27 cellular contexts compared by ENCODE assay signal in genomic region chr3:170953229-170953628, GRCh38. TPM values are rescaled to one million over a fixed set of nuclear protein-coding genes. Genes with fewer than 3 reads are reported as not detected.
DNase-seq lines count a peak whose midpoint lies in the region; ATAC-seq, FAIRE-seq and TF ChIP-seq lines count a peak whose summit lies in the region.
"Had no signal": no experiment of that assay in that cellular context is flagged by ENCODE, and none has a peak within 500 bp of the region (broad histone marks: within the 10 kb centered on the region; RNA-seq: fewer than 3 reads in every experiment).

No MANE protein-coding gene starts in this region.

- no peak for TF ChIP-seq EP300 in K562 (IDR thresholded peaks at IDR 0.05; ENCODE audit: low read length)

- POLR2A ChIA-PET in K562 (lab: Yijun Ruan, JAX) = interaction anchor here (0.6 to 1.0 kb wide), 2 partner anchors 45 to 407 kb away, joined by 4 to 5 read pairs; partner anchors contain the start of gene EIF5A2

- H3K27me3 Mint-ChIP-seq in stimulated activated naive CD8-positive, alpha-beta T cell treated with anti-CD3 and anti-CD28 coated beads, Interleukin-15, amount 100 ng/mL, for 72 hours = peaks cover 13% of the 10 kb centered on the region

- no peaks in the 10 kb centered on the region for H3K9me1 ChIP-seq in K562 (ENCODE audit: control insufficient read depth, insufficient read depth, low read length)

- H3K9ac ChIP-seq in K562 (ENCODE audit: insufficient read depth in 1 of 2, low read depth in 2 of 2, low read length in 2 of 2) (peak overlapping the region; percentile 20 to 77; a peak in 2 of 4 replicates), skeletal muscle satellite cell (ENCODE audit: low read depth, low read length) (no peak overlapping the region)

- no peak overlapping the region for H3K27ac Mint-ChIP-seq in stimulated activated naive CD8-positive, alpha-beta T cell treated with anti-CD3 and anti-CD28 coated beads, Interleukin-15, amount 100 ng/mL, for 72 hours
- H3K27ac Mint-ChIP-seq: activated B cell treated with CpG ODN at 0.5 μM for 24 hours; activated T-cell treated with anti-CD3 and anti-CD28 coated beads, Interleukin-2, amount 50 U/mL, for 72 hours; nephron; stimulated activated naive B cell treated with anti-CD40 and anti-IgM and Interleukin-4, amounts not matched to agents 10 μg/mL and 1 μg/mL and 100 μg/mL, for 72 hours had no signal

- no peaks in the 10 kb centered on the region for H3K9me3 Mint-ChIP-seq in stimulated activated naive CD8-positive, alpha-beta T cell treated with anti-CD3 and anti-CD28 coated beads, Interleukin-15, amount 100 ng/mL, for 72 hours
- H3K9me3 Mint-ChIP-seq: activated B cell treated with CpG ODN at 0.5 μM for 24 hours; activated T-cell treated with anti-CD3 and anti-CD28 coated beads, Interleukin-2, amount 50 U/mL, for 72 hours; nephron; stimulated activated naive B cell treated with anti-CD40 and anti-IgM and Interleukin-4, amounts not matched to agents 10 μg/mL and 1 μg/mL and 100 μg/mL, for 72 hours had no signal

- H3K4me1 Mint-ChIP-seq in stimulated activated naive CD8-positive, alpha-beta T cell treated with anti-CD3 and anti-CD28 coated beads, Interleukin-15, amount 100 ng/mL, for 72 hours = no peaks in the 10 kb centered on the region
- H3K4me1 Mint-ChIP-seq: activated B cell treated with CpG ODN at 0.5 μM for 24 hours; nephron; stimulated activated naive B cell treated with anti-CD40 and anti-IgM and Interleukin-4, amounts not matched to agents 10 μg/mL and 1 μg/mL and 100 μg/mL, for 72 hours had no signal

- H3K4me3 Mint-ChIP-seq in stimulated activated naive CD8-positive, alpha-beta T cell treated with anti-CD3 and anti-CD28 coated beads, Interleukin-15, amount 100 ng/mL, for 72 hours = no peak overlapping the region
- H3K4me3 Mint-ChIP-seq: activated B cell treated with CpG ODN at 0.5 μM for 24 hours; activated T-cell treated with anti-CD3 and anti-CD28 coated beads, Interleukin-2, amount 50 U/mL, for 72 hours; nephron; stimulated activated naive B cell treated with anti-CD40 and anti-IgM and Interleukin-4, amounts not matched to agents 10 μg/mL and 1 μg/mL and 100 μg/mL, for 72 hours had no signal

- H3K27ac ChIP-seq in K562 (ENCODE audit: extremely low read depth, low read depth, low read length) (no peak overlapping the region; the same call in 2 of the 3 replicates), layer of hippocampus (ENCODE audit: low read depth, low read length) (peak overlapping the region; percentile 32)
- H3K27ac ChIP-seq: body of pancreas, pancreas, right lobe of liver had no signal

- peak; percentile 67 for FAIRE-seq in K562 (lab: Jason Lieb, UNC)
- FAIRE-seq: keratinocyte, pancreas had no signal

- H3K9me3 ChIP-seq in K562 (replicated peaks; ENCODE audit: control insufficient read depth, insufficient read depth, low read depth, low read length) (0 out of 2 replicates have a peak, but pooled peaks cover 2% of the 10 kb centered on the region), skeletal muscle satellite cell (replicated peaks; ENCODE audit: low read length) (no peaks in the 10 kb centered on the region)
- H3K9me3 ChIP-seq: body of pancreas, right lobe of liver had no signal

- peaks cover 0 to 3% of the 10 kb centered on the region in 2 experiments; a peak in 1 of 5 replicates for H3K4me1 ChIP-seq in K562 (replicated peaks in 1 of 2; ENCODE audit: control insufficient read depth in 2 of 2, insufficient read depth in 2 of 2, low read length in 2 of 2)
- no peaks in the 10 kb centered on the region for H3K4me1 ChIP-seq in skeletal muscle satellite cell (ENCODE audit: control insufficient read depth, insufficient read depth, low read length)
- H3K4me1 ChIP-seq: body of pancreas, pancreas had no signal

- ATAC-seq in K562 = peak; percentile 86
- ATAC-seq in GM18517 (IDR thresholded peaks at IDR 0.05; ENCODE audit: unreplicated experiment) = no peak
- ATAC-seq in stimulated activated naive CD8-positive, alpha-beta T cell treated with anti-CD3 and anti-CD28 coated beads, Interleukin-15, amount 100 ng/mL, for 72 hours = no peak
- ATAC-seq in HG03108 (IDR thresholded peaks at IDR 0.05; ENCODE audit: unreplicated experiment) = no peak
- ATAC-seq: activated T-cell treated with anti-CD3 and anti-CD28 coated beads, Interleukin-2, amount 50 U/mL, for 72 hours; body of pancreas; pancreas; right lobe of liver; stimulated activated naive B cell treated with anti-CD40 and anti-IgM and Interleukin-4, amounts not matched to agents 10 μg/mL and 1 μg/mL and 100 μg/mL, for 72 hours had no signal

- DNase-seq in NCI-H2171 (lab: John Stamatoyannopoulos, UW) (peak; percentile 75), K562 (ENCODE audit: extremely low read depth in 1 of 4, low spot score in 3 of 4) (peak in 2 of 4 experiments; percentile 22 to 54), NCI-H510A treated with DMSO at 0.1 percent for 48 hours (lab: John Stamatoyannopoulos, UW) (no peak)
- no peak for DNase-seq in stimulated activated naive CD8-positive, alpha-beta T cell treated with anti-CD3 and anti-CD28 coated beads, Interleukin-15, amount 100 ng/mL, for 72 hours
- DNase-seq: activated B cell treated with CpG ODN at 0.5 μM for 24 hours; activated naive CD4-positive, alpha-beta T cell; activated T-cell treated with anti-CD3 and anti-CD28 coated beads, Interleukin-2, amount 50 U/mL, for 72 hours; body of pancreas; DND-41; effector memory CD4-positive, alpha-beta T cell; HCEC 1CT; KG1; NCI-H1417 treated with DMSO at 0.1 percent for 48 hours; NCI-H2107; NCI-H526; pancreas; right lobe of liver; SHP77; stimulated activated CD4-positive, alpha-beta T cell treated with anti-CD3 and anti-CD28 coated beads, Interleukin-4, amount 100 ng/mL, for 4 hours; stimulated activated naive B cell treated with anti-CD40 and anti-IgM and Interleukin-4, amounts not matched to agents 10 μg/mL and 1 μg/mL and 100 μg/mL, for 72 hours; SW 1271 had no signal

- no peaks in the 10 kb centered on the region for H3K79me2 ChIP-seq in K562 (ENCODE audit: control insufficient read depth, insufficient read depth, low read length)

- TF ChIP-seq RAD21 in K562 (CRISPR knock-in tag; conservative IDR thresholded peaks at IDR 0.05 in 1 of 2, IDR thresholded peaks at IDR 0.05 in 1 of 2) = no peak

- no peaks in the 10 kb centered on the region for H4K20me1 ChIP-seq in K562 (replicated peaks; ENCODE audit: control insufficient read depth, insufficient read depth, low read length)

- in situ Hi-C loops in K562 (cut with MboI) = loop anchor here (25.0 kb wide), 1 partner anchor 1684 kb away; no protein-coding TSS in a partner anchor

- BruUV-seq in K562 (replicated peaks; lab: Mats Ljungman, UMichigan) = no TSS peak

- TF ChIP-seq CTCF in K562 (IDR thresholded peaks at IDR 0.05 in 2 of 3, conservative IDR thresholded peaks at IDR 0.05 in 1 of 3; ENCODE audit: insufficient read depth in 2 of 3, low read depth in 1 of 3, low read length in 3 of 3) = no peak

- H3K36me3 ChIP-seq in K562 (ENCODE audit: control insufficient read depth, insufficient read depth, low read length) = no peaks in the 10 kb centered on the region
- no peaks in the 10 kb centered on the region for H3K36me3 ChIP-seq in skeletal muscle satellite cell (ENCODE audit: insufficient read depth, low read length)
- H3K36me3 ChIP-seq: pancreas, right lobe of liver had no signal

- H3K4me2 ChIP-seq in K562 (ENCODE audit: insufficient read depth, low read length) (peak overlapping the region; percentile 70), skeletal muscle satellite cell (ENCODE audit: low read length) (peak overlapping the region; percentile 78)

- 10% methylated on average over 13 of the region's 13 CpGs for WGBS in K562 (ENCODE audit: insufficient coverage, low coverage, missing lambda C conversion rate)

- intact Hi-C loops in K562 (cut with micrococcal nuclease) = loop anchor here (5.0 to 10.0 kb wide), 2 partner anchors 88 to 819 kb away; no protein-coding TSS in a partner anchor

- H3K4me3 ChIP-seq in K562 = peak overlapping the region; percentile 17; the same call in 1 of the 2 replicates
- no peak overlapping the region for H3K4me3 ChIP-seq in skeletal muscle satellite cell (ENCODE audit: low read length)
- H3K4me3 ChIP-seq: body of pancreas, pancreas, right lobe of liver had no signal

- no peak for TF ChIP-seq POLR2A in K562 (conservative IDR thresholded peaks at IDR 0.05)

- H2AFZ ChIP-seq in K562 (ENCODE audit: low read depth, low read length) = peak overlapping the region; percentile 82

- H3K27me3 ChIP-seq in K562 (ENCODE audit: control insufficient read depth in 2 of 2, insufficient read depth in 2 of 2, low read length in 2 of 2) = peaks cover 0 to 8% of the 10 kb centered on the region in 2 experiments; a peak in 2 of 5 replicates
- no peaks in the 10 kb centered on the region for H3K27me3 ChIP-seq in layer of hippocampus (ENCODE audit: control insufficient read depth, insufficient read depth, low read length)
- peaks cover 19% of the 10 kb centered on the region for H3K27me3 ChIP-seq in skeletal muscle satellite cell (ENCODE audit: control insufficient read depth, insufficient read depth, low read length)
- H3K27me3 ChIP-seq: body of pancreas, pancreas, right lobe of liver had no signal

- CTCF ChIA-PET in K562 (lab: Yijun Ruan, JAX; ENCODE audit: low intra/inter-chr PET ratio) = no interaction called here

TF ChIP-seq in K562, 482 proteins besides CTCF, POLR2A, EP300 and RAD21:
- TF ChIP-seq RNF2 (IDR thresholded peaks at IDR 0.05) (no peak), ATF1 (CRISPR knock-in tag; IDR thresholded peaks at IDR 0.05) (no peak), ATF1 (tag; IDR thresholded peaks at IDR 0.05) (0 out of 2 replicates have a peak, but pooled peaks have one; percentile 17)

RNA-seq across cellular contexts. Expression of gene EIF5A2, which starts 44.8 kb away (rescaled TPM):
- 2.8 and 5.8 TPM in 2 replicates for total RNA-seq in K562 (2011; cell fraction: chromatin; rRNA removed; ENCODE audit: low replicate concordance)
- 1.8 TPM in 2 replicates for total RNA-seq in K562 (2011; cell fraction: nucleolus; rRNA removed)
- total RNA-seq in K562 (2011; cell fraction: nucleoplasm; rRNA removed) = 2.3 and 6.8 TPM in 2 replicates
- 3.7 and 3.9 TPM in 2 replicates for total RNA-seq in K562 (2014; rRNA removed)
- total RNA-seq in K562 (2014; rRNA removed; fragmentation: Illumina TruSeq; extraction: Trizol) = 15.9 and 23.5 TPM in 2 replicates
- total RNA-seq in K562 (2015; rRNA removed; fragmentation: Illumina TruSeq; extraction: Trizol) = 9.0 and 9.6 TPM in 2 replicates
- 18.2 and 21.0 TPM in 2 replicates for total RNA-seq in K562 (2021)
- 10.7 and 17.6 TPM in 2 replicates for polyA plus RNA-seq in K562 (2011; rRNA removed)
- 2.7 and 2.8 TPM in 2 replicates for polyA plus RNA-seq in K562 (2011; cell fraction: cytosol; rRNA removed)
- polyA plus RNA-seq in K562 (2011; cell fraction: nucleus; rRNA removed) = 1.1 and 2.1 TPM in 2 replicates
- 12.8 and 15.1 TPM in 2 replicates for polyA plus RNA-seq in K562 (2012)
- polyA plus RNA-seq in K562 (2014; fragmentation: Illumina TruSeq; extraction: Trizol) = 13.9 and 15.6 TPM in 2 replicates
- polyA plus RNA-seq in K562 (2014; fragmentation: Nextera tagmentation; extraction: Ambion mirVana) = 10 to 100 TPM; 17.9 to 18.3 TPM
- 9.5 and 10.8 TPM in 2 replicates for polyA plus RNA-seq in K562 (2014; rRNA removed)
- polyA minus RNA-seq in K562 (2011; rRNA and poly(A)+ RNA removed) = 19.7 and 23.8 TPM in 2 replicates
- 4.6 and 4.9 TPM in 2 replicates for polyA minus RNA-seq in K562 (2011; cell fraction: cytosol; rRNA and poly(A)+ RNA removed)
- polyA minus RNA-seq in K562 (2011; cell fraction: nucleus; rRNA and poly(A)+ RNA removed) = 1.5 and 2.7 TPM in 2 replicates
- total RNA-seq in skeletal muscle satellite cell (2012; rRNA removed) = 8.5 and 9.9 TPM in 2 replicates
